ENCODE assay signal across 13 cellular contexts in the genomic region with DNA sequence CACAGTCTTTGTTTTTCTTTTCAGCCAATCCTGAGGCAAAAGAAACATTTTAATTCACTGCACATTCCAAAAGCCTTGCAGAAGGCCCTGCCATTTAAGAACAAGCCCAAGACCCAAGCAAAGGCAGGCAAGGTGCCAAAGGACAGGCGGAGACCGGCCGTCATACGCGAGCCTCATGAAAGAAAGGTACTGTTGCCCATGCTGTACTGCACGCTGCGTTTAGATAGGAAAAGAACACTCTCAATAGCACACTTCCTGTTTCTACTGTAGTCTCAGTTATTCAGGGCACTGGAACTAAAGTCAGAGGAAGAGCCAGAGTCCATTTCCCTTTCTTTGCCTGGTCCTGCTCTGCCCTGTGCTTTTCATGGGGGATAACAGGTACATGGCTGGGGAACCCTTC. TPM values are rescaled to one million over a fixed set of nuclear protein-coding genes. Genes with fewer than 3 reads are reported as not detected.
DNase-seq lines count a peak whose midpoint lies in the region; ATAC-seq and TF ChIP-seq lines count a peak whose summit lies in the region.
"Had no signal": no experiment of that assay in that cellular context is flagged by ENCODE, and none has a peak within 500 bp of the region (broad histone marks: within the 10 kb centered on the region; RNA-seq: fewer than 3 reads in every experiment).

No MANE protein-coding gene starts in this region.

- WGBS in heart left ventricle, 4 donors, result 50 to 67% (median 61%) methylated on average over 7 of the region's 7 CpGs

- intact Hi-C loops in heart left ventricle (cut with DNase I) (no loop called here), left ventricle myocardium superior (cut with micrococcal nuclease) (no loop called here)

- no peak for TF ChIP-seq CTCF in heart left ventricle (IDR thresholded peaks at IDR 0.05)

- H3K36me3 ChIP-seq in heart left ventricle, result peaks cover 0 to 71% (median 50%) of the 10 kb centered on the region in 9 donors
- peaks cover 7% of the 10 kb centered on the region for H3K36me3 ChIP-seq in H7 (replicated peaks; ENCODE audit: control insufficient read depth, insufficient read depth, low read length)
- H3K36me3 ChIP-seq: SJCRH30 had no signal

- H3K4me3 ChIP-seq in heart left ventricle, result no peak overlapping the region
- no peak overlapping the region for H3K4me3 ChIP-seq in H7 (ENCODE audit: insufficient read depth, low read depth, low read length)
- H3K4me3 ChIP-seq: SJCRH30 had no signal

- peaks cover 0 to 9% (median 0%) of the 10 kb centered on the region in 12 donors for H3K4me1 ChIP-seq in heart left ventricle
- H3K4me1 ChIP-seq: SJCRH30 had no signal

- ATAC-seq in heart left ventricle (peak in 3 of 4 donors; percentile 16 to 39 (median 33)), left ventricle myocardium superior (no peak)
- ATAC-seq in activated T-helper 17 cell treated with anti-CD3 and anti-CD28 coated beads, Interleukin-2, amount 50 U/mL, for 72 hours (replicated peaks), result no peak

- DNase-seq in heart left ventricle (no peak), left ventricle myocardium superior (no peak), medulla oblongata (ENCODE audit: extremely low spot score) (peak; percentile 26), mesenteric fat pad (ENCODE audit: low spot score) (no peak), H7 (no peak), middle frontal gyrus (ENCODE audit: extremely low spot score, low spot score) (no peak)
- DNase-seq: EL, HFFc6, KG1, NCI-H187, RPMI8226, SJCRH30 had no signal

- no peak for TF ChIP-seq POLR2A in heart left ventricle (IDR thresholded peaks at IDR 0.05)

- H3K9me3 Mint-ChIP-seq in activated T-helper 17 cell treated with anti-CD3 and anti-CD28 coated beads, Interleukin-2, amount 50 U/mL, for 72 hours, result no peaks in the 10 kb centered on the region
- H3K9me3 Mint-ChIP-seq: HFFc6 had no signal

- no peaks in the 10 kb centered on the region for H3K27me3 Mint-ChIP-seq in activated T-helper 17 cell treated with anti-CD3 and anti-CD28 coated beads, Interleukin-2, amount 50 U/mL, for 72 hours

- no peak overlapping the region for H3K4me3 Mint-ChIP-seq in activated T-helper 17 cell treated with anti-CD3 and anti-CD28 coated beads, Interleukin-2, amount 50 U/mL, for 72 hours
- H3K4me3 Mint-ChIP-seq: HFFc6 had no signal

- H3K36me3 Mint-ChIP-seq in activated T-helper 17 cell treated with anti-CD3 and anti-CD28 coated beads, Interleukin-2, amount 50 U/mL, for 72 hours (ENCODE audit: low read depth), result peaks cover 71% of the 10 kb centered on the region

- H3K9me3 ChIP-seq in heart left ventricle, result no peaks in the 10 kb centered on the region
- H3K9me3 ChIP-seq: SJCRH30 had no signal

- H3K27ac Mint-ChIP-seq in activated T-helper 17 cell treated with anti-CD3 and anti-CD28 coated beads, Interleukin-2, amount 50 U/mL, for 72 hours, result peak overlapping the region; percentile 37
- H3K27ac Mint-ChIP-seq: HFFc6 had no signal

- no peak overlapping the region for H3K27ac ChIP-seq in heart left ventricle
- H3K27ac ChIP-seq: SJCRH30 had no signal

- no peaks in the 10 kb centered on the region for H3K4me1 Mint-ChIP-seq in activated T-helper 17 cell treated with anti-CD3 and anti-CD28 coated beads, Interleukin-2, amount 50 U/mL, for 72 hours

- H3K27me3 ChIP-seq in heart left ventricle (no peaks in the 10 kb centered on the region), H7 (ENCODE audit: control insufficient read depth, insufficient read depth, low read length) (no peaks in the 10 kb centered on the region)
- H3K27me3 ChIP-seq: SJCRH30 had no signal

RNA-seq across cellular contexts. Expression of a gene that starts 47.6 kb away (rescaled TPM):
- total RNA-seq in heart left ventricle (10 to 100 TPM; 11.7 to 16.1 (median 13.8) TPM), left ventricle myocardium superior (14.7 TPM), mesenteric fat pad (13.7 TPM)
- polyA plus RNA-seq in heart left ventricle, result 10 to 100 TPM in 1 of 2 donors, 1 to 10 TPM in 1; 6.7 to 17.1 TPM
- 10 to 100 TPM; 15.8 to 26.7 TPM for total RNA-seq in activated T-helper 17 cell treated with anti-CD3 and anti-CD28 coated beads, Interleukin-2, amount 50 U/mL, for 72 hours
- total RNA-seq in H7 (2014; rRNA removed; shearing (Covaris generic)), result 18.5 and 26.1 TPM in 2 replicates

Comparison
In these comparisons a context has a peak if more than half of its experiments do, and no peak if none do; other contexts are left out.
1. ATAC-seq: peak in heart left ventricle (3 of 4); none in left ventricle myocardium superior (single experiment) and activated T-helper 17 cell treated with anti-CD3 and anti-CD28 coated beads, Interleukin-2, amount 50 U/mL, for 72 hours (single experiment).